ENCODE assay signal across 26 cellular contexts in the genomic region with DNA sequence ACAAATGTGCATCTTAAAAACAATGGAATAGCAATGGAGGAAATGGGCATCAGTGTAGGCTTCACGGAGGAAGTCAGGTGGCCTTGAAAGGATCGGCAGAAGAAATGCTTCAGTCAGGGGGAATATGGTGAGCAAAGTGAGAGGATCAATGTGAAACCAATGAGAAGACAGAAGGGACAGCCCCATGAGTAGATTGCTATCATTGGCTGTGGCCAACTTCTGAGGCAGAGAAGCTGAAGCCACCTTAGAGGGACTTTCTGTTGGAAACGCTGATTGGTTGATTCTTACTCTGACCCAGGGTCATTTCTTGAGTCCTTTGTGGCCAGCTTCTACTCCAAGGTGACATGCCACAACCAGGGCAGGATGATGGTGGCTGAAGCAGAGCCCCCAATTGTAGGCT.
"Had no signal": no experiment of that assay in that cellular context is flagged by ENCODE, and none has a peak within 500 bp of the region (broad histone marks: within the 10 kb centered on the region; RNA-seq: fewer than 3 reads in every experiment).

No MANE protein-coding gene starts in this region.

- ATAC-seq: activated CD4-positive, alpha-beta T cell treated with anti-CD3 and anti-CD28 coated beads for 36 hours; foreskin keratinocyte; left lobe of liver; naive thymus-derived CD4-positive, alpha-beta T cell; sciatic nerve; stimulated activated memory B cell treated with anti-CD40 and anti-IgM and Interleukin-4, amounts not matched to agents 10 μg/mL and 1 μg/mL and 100 μg/mL, for 72 hours had no signal

- DNase-seq: activated B cell treated with CpG ODN at 0.5 μM for 24 hours; activated CD4-positive, alpha-beta T cell treated with anti-CD3 and anti-CD28 coated beads for 36 hours; activated CD4-positive, alpha-beta T cell treated with anti-CD3 and anti-CD28 coated beads, Interleukin-2, amount 50 U/mL, for 4 hours; activated CD8-positive, alpha-beta memory T cell treated with anti-CD3 and anti-CD28 coated beads for 24 hours; activated gamma-delta T cell; activated naive CD4-positive, alpha-beta T cell treated with anti-CD3 and anti-CD28 coated beads, Interleukin-2, amount 50 U/mL, for 16 hours; anterior cingulate cortex; central memory CD4-positive, alpha-beta T cell; dermis blood vessel endothelial cell; effector CD8-positive, alpha-beta T cell; erythroblast; foreskin keratinocyte; glutamatergic neuron; immature natural killer cell; naive thymus-derived CD4-positive, alpha-beta T cell; small intestine; stimulated activated CD4-positive, alpha-beta T cell treated with anti-CD3 and anti-CD28 coated beads, Interleukin-2, amount 100 ng/mL, for 24 hours; T1000; testis; trophoblast cell; uterus had no signal

- H3K27ac ChIP-seq: foreskin keratinocyte, hepatocyte, testis, uterus had no signal

- H3K4me1 ChIP-seq: uterus had no signal

- H3K9me3 ChIP-seq: testis, uterus had no signal

- H2AFZ ChIP-seq: hepatocyte had no signal

- H3K79me2 ChIP-seq: hepatocyte had no signal

- H3K4me2 ChIP-seq: hepatocyte had no signal

- H3K4me3 ChIP-seq: hepatocyte, lung, testis, uterus had no signal

- H3K36me3 ChIP-seq: uterus had no signal

- H3K27me3 ChIP-seq: foreskin keratinocyte, hepatocyte, testis, uterus had no signal
